In genomic region chr7:93923946-93924345, GRCh38 we compare ENCODE assay signal across 12 cellular contexts. TPM values are rescaled to one million over a fixed set of nuclear protein-coding genes. Genes with fewer than 3 reads are reported as not detected.
DNase-seq lines count a peak whose midpoint lies in the region; ATAC-seq, FAIRE-seq and TF ChIP-seq lines count a peak whose summit lies in the region.
"Had no signal": no experiment of that assay in that cellular context is flagged by ENCODE, and none has a peak within 500 bp of the region (broad histone marks: within the 10 kb centered on the region; RNA-seq: fewer than 3 reads in every experiment).

No MANE protein-coding gene starts in this region.

- no peaks in the 10 kb centered on the region for H3K9me1 ChIP-seq in keratinocyte (ENCODE audit: control insufficient read depth, extremely low read depth, insufficient read depth, low read length)

- H3K9me3 Mint-ChIP-seq in natural killer cell: no peaks in the 10 kb centered on the region
- H3K9me3 Mint-ChIP-seq: CD8-positive, alpha-beta memory T cell had no signal

- H3K36me3 ChIP-seq in keratinocyte (ENCODE audit: control insufficient read depth in 2 of 2, extremely low read depth in 1 of 2, insufficient read depth in 2 of 2, low read length in 2 of 2): no peaks in the 10 kb centered on the region
- peaks cover 25% of the 10 kb centered on the region for H3K36me3 ChIP-seq in skeletal muscle satellite cell (ENCODE audit: insufficient read depth, low read length)

- H3K27me3 ChIP-seq in keratinocyte (ENCODE audit: control insufficient read depth, extremely low read depth, insufficient read depth, low read length) (no peaks in the 10 kb centered on the region), skeletal muscle satellite cell (ENCODE audit: control insufficient read depth, insufficient read depth, low read length) (no peaks in the 10 kb centered on the region)

- H3K79me2 ChIP-seq in keratinocyte (ENCODE audit: control insufficient read depth, insufficient read depth, low read length): no peaks in the 10 kb centered on the region

- TF ChIP-seq CTCF in keratinocyte (optimal IDR thresholded peaks at IDR 0.05 in 1 of 3, IDR thresholded peaks at IDR 0.05 in 1 of 3, conservative IDR thresholded peaks at IDR 0.05 in 1 of 3; ENCODE audit: extremely low read depth in 1 of 3, insufficient read depth in 2 of 3, low read length in 3 of 3): no peak
- TF ChIP-seq CTCF in natural killer cell (IDR thresholded peaks at IDR 0.05): no peak

- dilution Hi-C loops in keratinocyte (cut with MboI; ENCODE audit: extremely low pct_ligation_motif_present, low sequenced_read_pairs): no loop called here

- no peak overlapping the region for H3K4me3 ChIP-seq in keratinocyte (ENCODE audit: control insufficient read depth in 2 of 3, extremely low read depth in 1 of 3, insufficient read depth in 2 of 3, low read depth in 1 of 3, low read length in 3 of 3)
- H3K4me3 ChIP-seq in skeletal muscle satellite cell (ENCODE audit: low read length): peak overlapping the region; percentile 80

- H3K9ac ChIP-seq in keratinocyte (ENCODE audit: control insufficient read depth, extremely low read depth, insufficient read depth, low read length) (no peak overlapping the region), skeletal muscle satellite cell (ENCODE audit: low read depth, low read length) (peak overlapping the region; percentile 92)

- H3K4me1 Mint-ChIP-seq in natural killer cell: peaks cover 0 to 10% of the 10 kb centered on the region in 2 donors

- H3K4me2 ChIP-seq in keratinocyte (ENCODE audit: control insufficient read depth, extremely low read depth, insufficient read depth, low read depth, low read length): no peak overlapping the region
- peak overlapping the region; percentile 83 for H3K4me2 ChIP-seq in skeletal muscle satellite cell (ENCODE audit: low read length)

- DNase-seq in Caki2 (ENCODE audit: low read depth) (peak; percentile 29), amniotic epithelial cell (ENCODE audit: low read depth) (peak; percentile 30), keratinocyte (ENCODE audit: low read depth, low spot score) (no peak), natural killer cell (no peak), NOMO-1 (lab: John Stamatoyannopoulos, UW; ENCODE audit: unreplicated experiment in 2 of 2) (no peak), MV-4-11 (lab: John Stamatoyannopoulos, UW) (no peak)
- DNase-seq: CD8-positive, alpha-beta memory T cell; effector CD8-positive, alpha-beta T cell; NCI-H510A had no signal

- H3K4me3 Mint-ChIP-seq in natural killer cell: no peak overlapping the region
- H3K4me3 Mint-ChIP-seq: CD8-positive, alpha-beta memory T cell had no signal

- H3K27ac ChIP-seq in keratinocyte (ENCODE audit: control insufficient read depth, insufficient read depth, low read length): no peak overlapping the region

- FAIRE-seq in keratinocyte (lab: Jason Lieb, UNC): peak; percentile 13

- H3K27ac Mint-ChIP-seq in natural killer cell: no peak overlapping the region
- H3K27ac Mint-ChIP-seq: CD8-positive, alpha-beta memory T cell had no signal

- no peaks in the 10 kb centered on the region for H3K4me1 ChIP-seq in keratinocyte (ENCODE audit: control insufficient read depth, extremely low read depth, insufficient read depth, low read length)
- peaks cover 21% of the 10 kb centered on the region for H3K4me1 ChIP-seq in skeletal muscle satellite cell (ENCODE audit: control insufficient read depth, insufficient read depth, low read length)

- peaks cover 34 to 69% of the 10 kb centered on the region in 2 donors for H3K27me3 Mint-ChIP-seq in natural killer cell (ENCODE audit: low read depth in 2 of 2)

- H3K9me3 ChIP-seq in keratinocyte (ENCODE audit: control insufficient read depth, low read depth, low read length) (no peaks in the 10 kb centered on the region), skeletal muscle satellite cell (replicated peaks; ENCODE audit: low read length) (no peaks in the 10 kb centered on the region)

- no peaks in the 10 kb centered on the region for H3K36me3 Mint-ChIP-seq in natural killer cell
- H3K36me3 Mint-ChIP-seq: CD8-positive, alpha-beta memory T cell had no signal

- no peaks in the 10 kb centered on the region for H4K20me1 ChIP-seq in keratinocyte (ENCODE audit: control insufficient read depth, extremely low read depth, insufficient read depth, low read length)

- H2AFZ ChIP-seq in keratinocyte (ENCODE audit: control insufficient read depth, low read length): no peak overlapping the region

- no peak for ATAC-seq in natural killer cell
- no peak for ATAC-seq in HG02798 (IDR thresholded peaks at IDR 0.05; ENCODE audit: poor library complexity, unreplicated experiment)

- in situ Hi-C loops in Caki2 (cut with HindIII; ENCODE audit: low pct_unique_long_range_greater_than_20kb, low sequenced_read_pairs): no loop called here

- intact Hi-C loops in natural killer cell (cut with micrococcal nuclease): no loop called here

RNA-seq across cellular contexts. Expression of gene GNG11, which starts 2.4 kb away (rescaled TPM):
- total RNA-seq in Caki2 (2014; rRNA removed; shearing (Covaris generic); ENCODE audit: low replicate concordance): 43.8 and 53.3 TPM in 2 replicates
- 0.23 to 1.0 TPM (median 0.63 TPM) in 3 replicates for polyA plus RNA-seq in keratinocyte
- not detected for polyA plus RNA-seq in keratinocyte (2011; ENCODE audit: low read depth)
- 0.47 and 0.49 TPM in 2 replicates for polyA plus RNA-seq in keratinocyte (2011; cell fraction: cytosol; rRNA removed)
- polyA plus RNA-seq in keratinocyte (2011; cell fraction: nucleus; rRNA removed): 0.13 and 0.23 TPM in 2 replicates
- 1.1 TPM in 1 of 2 replicates, not detected in the other for polyA plus RNA-seq in keratinocyte (2012; ENCODE audit: low replicate concordance)
- 0.06 to 0.43 TPM (median 0.13 TPM) in 3 replicates for polyA minus RNA-seq in keratinocyte
- polyA minus RNA-seq in keratinocyte (2011; cell fraction: cytosol; rRNA and poly(A)+ RNA removed): not detected
- polyA minus RNA-seq in keratinocyte (2011; cell fraction: nucleus; rRNA and poly(A)+ RNA removed): 0.11 TPM in 1 of 2 replicates, not detected in the other
- total RNA-seq in skeletal muscle satellite cell (2012; rRNA removed): 51.1 and 98.1 TPM in 2 replicates
- 1 to 10 TPM in 2 of 3 donors, under 1 TPM in 1; 0.57 to 4.0 (median 1.5) TPM for total RNA-seq in natural killer cell
- total RNA-seq: CD8-positive, alpha-beta memory T cell had no signal
- polyA plus RNA-seq: CD8-positive, alpha-beta memory T cell had no signal

RNA-seq across cellular contexts. Expression of gene GNGT1, which starts 17.6 kb away (rescaled TPM):
- total RNA-seq in Caki2 (2014; rRNA removed; shearing (Covaris generic); ENCODE audit: low replicate concordance): not detected in 2 replicates
- not detected in 3 replicates for polyA plus RNA-seq in keratinocyte
- not detected for polyA plus RNA-seq in keratinocyte (2011; ENCODE audit: low read depth)
- not detected in 2 replicates for polyA plus RNA-seq in keratinocyte (2011; cell fraction: cytosol; rRNA removed)
- polyA plus RNA-seq in keratinocyte (2011; cell fraction: nucleus; rRNA removed): not detected in 2 replicates
- polyA plus RNA-seq in keratinocyte (2012; ENCODE audit: low replicate concordance): not detected in 2 replicates
- not detected in 3 replicates for polyA minus RNA-seq in keratinocyte
- polyA minus RNA-seq in keratinocyte (2011; cell fraction: cytosol; rRNA and poly(A)+ RNA removed): not detected
- polyA minus RNA-seq in keratinocyte (2011; cell fraction: nucleus; rRNA and poly(A)+ RNA removed): not detected in 2 replicates
- not detected in 2 replicates for total RNA-seq in skeletal muscle satellite cell (2012; rRNA removed)
- total RNA-seq in natural killer cell: not detected
- total RNA-seq: CD8-positive, alpha-beta memory T cell; SK-MEL-5 had no signal
- polyA plus RNA-seq: CD8-positive, alpha-beta memory T cell had no signal

RNA-seq across cellular contexts. Expression of gene TFPI2, which starts 33.4 kb away (rescaled TPM):
- total RNA-seq in Caki2 (2014; rRNA removed; shearing (Covaris generic); ENCODE audit: low replicate concordance): 149 and 189 TPM in 2 replicates
- 46.0 to 138 TPM (median 87.2 TPM) in 3 replicates for polyA plus RNA-seq in keratinocyte
- polyA plus RNA-seq in keratinocyte (2011; ENCODE audit: low read depth): 1.4 TPM
- 47.5 and 74.1 TPM in 2 replicates for polyA plus RNA-seq in keratinocyte (2011; cell fraction: cytosol; rRNA removed)
- 60.6 and 69.1 TPM in 2 replicates for polyA plus RNA-seq in keratinocyte (2011; cell fraction: nucleus; rRNA removed)
- 1.7 and 125 TPM in 2 replicates for polyA plus RNA-seq in keratinocyte (2012; ENCODE audit: low replicate concordance)
- 23.6 to 72.7 TPM (median 30.3 TPM) in 3 replicates for polyA minus RNA-seq in keratinocyte
- 42.0 TPM for polyA minus RNA-seq in keratinocyte (2011; cell fraction: cytosol; rRNA and poly(A)+ RNA removed)
- 33.7 and 34.1 TPM in 2 replicates for polyA minus RNA-seq in keratinocyte (2011; cell fraction: nucleus; rRNA and poly(A)+ RNA removed)
- total RNA-seq in skeletal muscle satellite cell (2012; rRNA removed): 246 and 739 TPM in 2 replicates
- total RNA-seq in natural killer cell: not detected
- total RNA-seq: CD8-positive, alpha-beta memory T cell had no signal
- polyA plus RNA-seq: CD8-positive, alpha-beta memory T cell had no signal

Comparison
In these comparisons a context has a peak if more than half of its experiments do, and no peak if none do; other contexts are left out.
1. DNase-seq: peak in Caki2 (single experiment) and amniotic epithelial cell (single experiment); none in keratinocyte (single experiment), natural killer cell (single experiment), NOMO-1 (0 of 2) and MV-4-11 (single experiment).
2. RNA of gene TFPI2, which starts 33.4 kb away (total RNA-seq): 149 to 189 TPM in Caki2; not detected in natural killer cell; every median in the first group is over 100 times any median in the second.